29 cellular contexts compared by ENCODE assay signal in the genomic region with DNA sequence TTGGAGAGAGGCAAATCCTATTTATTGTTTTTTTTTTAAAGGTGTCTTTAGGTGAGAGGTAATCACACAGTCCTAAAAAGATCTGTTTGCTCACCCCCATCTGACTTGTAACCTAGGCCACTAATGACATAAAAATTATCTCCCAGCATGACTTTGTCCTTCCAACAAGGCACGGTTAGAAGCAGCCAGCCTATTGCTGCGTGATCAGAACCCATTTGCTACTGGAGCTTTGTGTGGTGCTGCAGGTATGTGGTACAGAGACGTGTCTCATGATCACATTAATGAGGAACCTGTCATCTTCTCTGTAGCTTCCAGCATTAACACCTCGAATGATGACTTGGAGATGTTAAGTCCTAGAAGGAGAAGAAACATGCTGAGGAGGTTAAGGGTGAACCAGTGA.
DNase-seq lines count a peak whose midpoint lies in the region; ATAC-seq, FAIRE-seq and TF ChIP-seq lines count a peak whose summit lies in the region.
"Had no signal": no experiment of that assay in that cellular context is flagged by ENCODE, and none has a peak within 500 bp of the region (broad histone marks: within the 10 kb centered on the region; RNA-seq: fewer than 3 reads in every experiment).

No MANE protein-coding gene starts in this region.

- H3K4me1 ChIP-seq in endothelial cell of umbilical vein (ENCODE audit: control insufficient read depth, extremely low read depth, insufficient read depth, low read length), result peaks cover 45% of the 10 kb centered on the region
- H3K4me1 ChIP-seq: adrenal gland had no signal

- H3K27me3 ChIP-seq in endothelial cell of umbilical vein (ENCODE audit: control insufficient read depth in 2 of 2, insufficient read depth in 2 of 2, low read length in 2 of 2), result no peaks in the 10 kb centered on the region
- H3K27me3 ChIP-seq: adrenal gland, esophagus squamous epithelium, foreskin keratinocyte had no signal

- no peak overlapping the region for H2AFZ ChIP-seq in endothelial cell of umbilical vein (ENCODE audit: low read depth, low read length)

- in situ Hi-C loops in KBM-7 (cut with MboI; ENCODE audit: low pct_unique_long_range_greater_than_20kb, low sequenced_read_pairs), result no loop called here

- H3K36me3 ChIP-seq in endothelial cell of umbilical vein (ENCODE audit: control insufficient read depth in 2 of 2, extremely low read depth in 1 of 2, insufficient read depth in 2 of 2, low read length in 2 of 2), result no peaks in the 10 kb centered on the region
- H3K36me3 ChIP-seq: adrenal gland, esophagus squamous epithelium, thoracic aorta had no signal

- ATAC-seq in HG02759 (IDR thresholded peaks at IDR 0.05; ENCODE audit: unreplicated experiment) (no peak), GM19455 (IDR thresholded peaks at IDR 0.05; ENCODE audit: unreplicated experiment) (no peak)
- ATAC-seq: left ventricle myocardium superior; stimulated activated naive CD8-positive, alpha-beta T cell treated with anti-CD3 and anti-CD28 coated beads, Interleukin-15, Interleukin-2, amounts not matched to agents 100 U/mL and 50 U/mL, for 24 hours had no signal

- H3K9me1 ChIP-seq in endothelial cell of umbilical vein (replicated peaks; ENCODE audit: control insufficient read depth, extremely low read depth, insufficient read depth, low read length), result no peaks in the 10 kb centered on the region

- intact Hi-C loops in endothelial cell of umbilical vein (cut with micrococcal nuclease), result no loop called here

- POLR2A ChIA-PET in endothelial cell of umbilical vein (lab: Charles Lee), result no interaction called here

- BruUV-seq in endothelial cell of umbilical vein (replicated peaks; lab: Mats Ljungman, UMichigan), result no TSS peak

- no peak overlapping the region for H3K27ac ChIP-seq in endothelial cell of umbilical vein (ENCODE audit: insufficient read depth, low read depth, low read length)
- H3K27ac ChIP-seq: adrenal gland, esophagus squamous epithelium, foreskin keratinocyte, HL-60, thoracic aorta had no signal

- CTCF ChIA-PET in endothelial cell of umbilical vein (lab: Charles Lee), result interaction anchor here (1.2 kb wide), 1 partner anchor 149 kb away, joined by 3 read pairs; no protein-coding TSS in a partner anchor

- peak; percentile 15 for DNase-seq in COLO668 (lab: John Stamatoyannopoulos, UW; ENCODE audit: unreplicated experiment)
- peak; percentile 93 for DNase-seq in NCI-H1417 treated with DMSO at 0.1 percent for 48 hours (lab: John Stamatoyannopoulos, UW)
- peak; percentile 71 for DNase-seq in NCI-H345 (lab: John Stamatoyannopoulos, UW)
- no peak for DNase-seq in endothelial cell of umbilical vein (ENCODE audit: low read depth, low spot score)
- no peak for DNase-seq in KBM-7
- DNase-seq: ACHN; activated CD4-positive, alpha-beta memory T cell treated with anti-CD3 and anti-CD28 coated beads for 36 hours; activated CD4-positive, alpha-beta T cell treated with anti-CD3 and anti-CD28 coated beads for 1 hour; activated naive CD4-positive, alpha-beta T cell treated with anti-CD3 and anti-CD28 coated beads, Interleukin-2, amount 10 ng/mL, durations not matched to agents 7 days and 5 days; adrenal gland; CD4-positive, alpha-beta memory T cell; esophagus squamous epithelium; H7; head of caudate nucleus; kidney; left ventricle myocardium superior; MM.1S; NCI-H187 treated with DMSO at 0.1 percent for 48 hours; NCI-H510A treated with DMSO at 0.1 percent for 48 hours; Right ventricle myocardium superior; stimulated activated CD4-positive, alpha-beta T cell treated with anti-CD3 and anti-CD28 coated beads, Interleukin-1b, Interleukin-23, amount 100 ng/mL, for 48 hours; stimulated activated naive CD8-positive, alpha-beta T cell treated with anti-CD3 and anti-CD28 coated beads, Interleukin-15, Interleukin-2, amounts not matched to agents 100 U/mL and 50 U/mL, for 24 hours had no signal

- no peak for TF ChIP-seq POLR2A in endothelial cell of umbilical vein (IDR thresholded peaks at IDR 0.05; ENCODE audit: low read depth, low read length)

- TF ChIP-seq CTCF in endothelial cell of umbilical vein (IDR thresholded peaks at IDR 0.05; ENCODE audit: extremely low read depth in 1 of 2, insufficient read depth in 1 of 2, low read depth in 1 of 2, low read length in 2 of 2), result no peak

- FAIRE-seq in endothelial cell of umbilical vein (lab: Jason Lieb, UNC), result peak; percentile 42
- FAIRE-seq: GM12891, kidney, urothelium cell line had no signal

- no peak overlapping the region for H3K4me2 ChIP-seq in endothelial cell of umbilical vein (ENCODE audit: insufficient read depth, low read length)

- H3K79me2 ChIP-seq in endothelial cell of umbilical vein (ENCODE audit: control insufficient read depth, insufficient read depth, low read length), result no peaks in the 10 kb centered on the region

- H4K20me1 ChIP-seq in endothelial cell of umbilical vein (replicated peaks; ENCODE audit: control insufficient read depth, extremely low read depth, insufficient read depth, low read length), result no peaks in the 10 kb centered on the region

- H3K4me3 ChIP-seq in endothelial cell of umbilical vein (replicated peaks in 1 of 3; ENCODE audit: insufficient read depth in 1 of 3, low read depth in 1 of 3, low read length in 3 of 3), result no peak overlapping the region
- H3K4me3 ChIP-seq: adrenal gland, esophagus squamous epithelium, thoracic aorta had no signal

- H3K9ac ChIP-seq in endothelial cell of umbilical vein (replicated peaks; ENCODE audit: extremely low read depth, insufficient read depth, low read length), result no peak overlapping the region

- no peaks in the 10 kb centered on the region for H3K9me3 ChIP-seq in endothelial cell of umbilical vein (replicated peaks; ENCODE audit: control insufficient read depth, insufficient read depth, low read length)
- H3K9me3 ChIP-seq: adrenal gland, esophagus squamous epithelium, thoracic aorta had no signal

- dilution Hi-C loops in endothelial cell of umbilical vein (cut with MboI; ENCODE audit: extremely low pct_ligation_motif_present, low sequenced_read_pairs), result no loop called here

TF ChIP-seq in endothelial cell of umbilical vein, 7 proteins besides CTCF, POLR2A, EP300 and RAD21:
- TF ChIP-seq GATA2 (IDR thresholded peaks at IDR 0.05; ENCODE audit: insufficient read depth, insufficient read length, low read depth, low read length) (no peak), POLR2AphosphoS5 (IDR thresholded peaks at IDR 0.05; ENCODE audit: insufficient read depth, low read depth, low read length) (no peak)
- TF ChIP-seq, protein P1, sequence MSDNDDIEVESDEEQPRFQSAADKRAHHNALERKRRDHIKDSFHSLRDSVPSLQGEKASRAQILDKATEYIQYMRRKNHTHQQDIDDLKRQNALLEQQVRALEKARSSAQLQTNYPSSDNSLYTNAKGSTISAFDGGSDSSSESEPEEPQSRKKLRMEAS (IDR thresholded peaks at IDR 0.05; ENCODE audit: insufficient read depth, insufficient read length), result no peak

Comparison
In these comparisons a context has a peak if more than half of its experiments do, and no peak if none do; other contexts are left out.
1. DNase-seq: peak in COLO668 (single experiment), NCI-H1417 treated with DMSO at 0.1 percent for 48 hours (single experiment) and NCI-H345 (single experiment); none in endothelial cell of umbilical vein (single experiment) and KBM-7 (single experiment).